8 cellular contexts compared by ENCODE assay signal in the genomic region with DNA sequence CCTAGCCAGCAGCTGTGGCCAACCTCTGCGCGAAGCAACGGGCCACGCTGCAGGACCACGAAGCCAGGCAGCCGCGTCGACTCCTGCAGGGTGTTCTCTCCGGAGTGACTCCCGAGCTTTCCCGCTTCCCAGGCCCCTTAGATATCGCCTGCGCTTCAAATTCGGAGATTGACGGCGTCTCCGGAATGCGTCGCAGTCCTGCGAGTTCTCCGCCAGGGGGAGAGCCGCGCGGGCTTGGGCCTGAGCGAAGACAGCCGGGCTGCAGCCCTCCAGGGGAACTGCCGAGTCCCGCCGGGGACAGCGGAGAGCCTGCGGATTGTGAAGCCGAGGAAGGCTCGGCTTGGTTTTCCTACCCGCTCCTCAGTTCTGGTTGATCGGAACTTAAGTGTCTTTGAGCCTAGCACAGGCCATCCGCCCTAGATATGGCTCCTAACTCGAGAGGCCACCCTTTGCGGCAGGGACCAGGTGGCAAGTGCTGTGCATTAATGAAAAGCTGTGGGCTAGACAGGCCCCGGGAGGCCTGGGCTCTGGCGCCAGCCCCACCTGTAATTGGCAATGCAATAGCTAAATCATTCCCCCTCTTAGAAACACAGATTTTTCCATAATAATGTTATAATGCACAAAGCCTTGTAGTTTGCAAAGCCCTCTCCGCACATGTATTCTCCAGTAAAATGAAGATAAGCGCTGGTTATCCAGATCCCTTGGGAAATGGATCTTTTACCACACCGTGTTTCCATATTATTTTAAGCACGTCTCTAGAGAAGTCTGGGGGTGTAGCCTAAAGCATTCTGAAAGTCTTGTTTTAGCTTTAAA. TPM values are rescaled to one million over a fixed set of nuclear protein-coding genes. Genes with fewer than 3 reads are reported as not detected.
DNase-seq lines count a peak whose midpoint lies in the region; ATAC-seq, FAIRE-seq and TF ChIP-seq lines count a peak whose summit lies in the region.

No MANE protein-coding gene starts in this region.

- H3K4me2 ChIP-seq in keratinocyte (ENCODE audit: control insufficient read depth, extremely low read depth, insufficient read depth, low read depth, low read length): peak overlapping the region; percentile 95

- POLR2A ChIA-PET in A673 (lab: Charles Lee; ENCODE audit: low non-redundant PET): no interaction called here

- peaks cover 6% of the 10 kb centered on the region for H3K4me1 ChIP-seq in A673 (ENCODE audit: insufficient read depth, low read length, poor library complexity, severe bottlenecking)
- H3K4me1 ChIP-seq in keratinocyte (ENCODE audit: control insufficient read depth, extremely low read depth, insufficient read depth, low read length): peaks cover 27% of the 10 kb centered on the region

- peak overlapping the region; percentile 51 for H3K9ac ChIP-seq in keratinocyte (ENCODE audit: control insufficient read depth, extremely low read depth, insufficient read depth, low read length)

- dilution Hi-C loops in keratinocyte (cut with MboI; ENCODE audit: extremely low pct_ligation_motif_present, low sequenced_read_pairs): no loop called here

- H3K36me3 ChIP-seq in A673 (ENCODE audit: insufficient read depth, low read length, poor library complexity, severe bottlenecking): no peaks in the 10 kb centered on the region
- H3K36me3 ChIP-seq in keratinocyte (ENCODE audit: control insufficient read depth in 2 of 2, extremely low read depth in 1 of 2, insufficient read depth in 2 of 2, low read length in 2 of 2): no peaks in the 10 kb centered on the region

- peak; percentile 95 for DNase-seq in A673 (ENCODE audit: low spot score)
- peak; percentile 88 for DNase-seq in NCI-H2171 (lab: John Stamatoyannopoulos, UW)
- peak; percentile 21 for DNase-seq in activated CD4-positive, CD25-positive, alpha-beta regulatory T cell treated with anti-CD3 and anti-CD28 coated beads, Interleukin-2, amount 50 U/mL, for 16 hours (ENCODE audit: low read depth, low spot score)
- DNase-seq in cerebellar cortex (ENCODE audit: low spot score): peak; percentile 84
- peak; percentile 15 for DNase-seq in keratinocyte (ENCODE audit: low read depth, low spot score)
- peak; percentile 68 for DNase-seq in stimulated activated CD4-positive, alpha-beta T cell treated with anti-CD3 and anti-CD28 coated beads, Interleukin-12 subunit alpha, Interleukin-12 subunit beta, amount 100 ng/mL, for 4 hours

- no peaks in the 10 kb centered on the region for H3K9me3 ChIP-seq in A673 (ENCODE audit: low read depth, low read length, poor library complexity, severe bottlenecking)
- H3K9me3 ChIP-seq in keratinocyte (ENCODE audit: control insufficient read depth, low read depth, low read length): no peaks in the 10 kb centered on the region

- peaks cover 36% of the 10 kb centered on the region for H3K27me3 ChIP-seq in A673 (replicated peaks; ENCODE audit: insufficient read depth, low read depth, low read length, poor library complexity)
- H3K27me3 ChIP-seq in keratinocyte (ENCODE audit: control insufficient read depth, extremely low read depth, insufficient read depth, low read length): peaks cover 9% of the 10 kb centered on the region

- no peaks in the 10 kb centered on the region for H3K79me2 ChIP-seq in keratinocyte (ENCODE audit: control insufficient read depth, insufficient read depth, low read length)

- ATAC-seq in GM18861 (IDR thresholded peaks at IDR 0.05; ENCODE audit: unreplicated experiment): peak; percentile 93
- ATAC-seq in HG03103 (IDR thresholded peaks at IDR 0.05; ENCODE audit: low read depth, unreplicated experiment): peak; percentile 95

- intact Hi-C loops in A673 (cut with micrococcal nuclease; ENCODE audit: unreplicated experiment): loop anchor here (2.0 to 10.0 kb wide), 6 partner anchors 84 to 249 kb away; no protein-coding TSS in a partner anchor

- TF ChIP-seq CTCF in A673 (conservative IDR thresholded peaks at IDR 0.05; ENCODE audit: low read depth, low read length) (peak; percentile 92), keratinocyte (optimal IDR thresholded peaks at IDR 0.05 in 1 of 3, IDR thresholded peaks at IDR 0.05 in 1 of 3, conservative IDR thresholded peaks at IDR 0.05 in 1 of 3; ENCODE audit: extremely low read depth in 1 of 3, insufficient read depth in 2 of 3, low read length in 3 of 3) (peak; percentile 71 to 94 (median 72))

- peak overlapping the region; percentile 54 for H3K4me3 ChIP-seq in A673 (ENCODE audit: low read depth, low read length, poor library complexity, severe bottlenecking)
- peak overlapping the region; percentile 57 to 71 (median 68) for H3K4me3 ChIP-seq in keratinocyte (ENCODE audit: control insufficient read depth in 2 of 3, extremely low read depth in 1 of 3, insufficient read depth in 2 of 3, low read depth in 1 of 3, low read length in 3 of 3)

- no peaks in the 10 kb centered on the region for H3K9me1 ChIP-seq in keratinocyte (ENCODE audit: control insufficient read depth, extremely low read depth, insufficient read depth, low read length)

- H3K27ac ChIP-seq in A673 (ENCODE audit: low read depth, low read length, poor library complexity, severe bottlenecking): no peak overlapping the region
- no peak overlapping the region for H3K27ac ChIP-seq in keratinocyte (ENCODE audit: control insufficient read depth, insufficient read depth, low read length)

- BruUV-seq in A673 (replicated peaks; lab: Mats Ljungman, UMichigan): no TSS peak

- FAIRE-seq in keratinocyte (lab: Jason Lieb, UNC): peak; percentile 58

- peak overlapping the region; percentile 93 for H2AFZ ChIP-seq in keratinocyte (ENCODE audit: control insufficient read depth, low read length)

- CTCF ChIA-PET in A673 (lab: Charles Lee): interaction anchor here (1.0 to 1.4 kb wide), 4 partner anchors 130 to 258 kb away, joined by 3 to 5 read pairs (median 4); no protein-coding TSS in a partner anchor

- H4K20me1 ChIP-seq in keratinocyte (ENCODE audit: control insufficient read depth, extremely low read depth, insufficient read depth, low read length): no peaks in the 10 kb centered on the region

RNA-seq across cellular contexts. Expression of a gene that starts 0.9 kb away (rescaled TPM):
- 0.13 and 0.15 TPM in 2 replicates for total RNA-seq in A673 (2021)
- 0.66 to 0.89 TPM (median 0.89 TPM) in 3 replicates for polyA plus RNA-seq in keratinocyte
- polyA plus RNA-seq in keratinocyte (2011; ENCODE audit: low read depth): 0.85 TPM
- 0.45 and 0.90 TPM in 2 replicates for polyA plus RNA-seq in keratinocyte (2011; cell fraction: cytosol; rRNA removed)
- polyA plus RNA-seq in keratinocyte (2011; cell fraction: nucleus; rRNA removed): 1.0 and 1.8 TPM in 2 replicates
- 0.35 and 0.94 TPM in 2 replicates for polyA plus RNA-seq in keratinocyte (2012; ENCODE audit: low replicate concordance)
- 0.96 to 2.7 TPM (median 2.0 TPM) in 3 replicates for polyA minus RNA-seq in keratinocyte
- 0.77 TPM for polyA minus RNA-seq in keratinocyte (2011; cell fraction: cytosol; rRNA and poly(A)+ RNA removed)
- 1.2 and 5.0 TPM in 2 replicates for polyA minus RNA-seq in keratinocyte (2011; cell fraction: nucleus; rRNA and poly(A)+ RNA removed)

Comparison
In these comparisons a context has a peak if more than half of its experiments do, and no peak if none do; other contexts are left out.
1. DNase-seq: peak in every context shown above with its lines; median percentile 95 in A673; 88 in NCI-H2171; 84 in cerebellar cortex; 68 in stimulated activated CD4-positive, alpha-beta T cell treated with anti-CD3 and anti-CD28 coated beads, Interleukin-12 subunit alpha, Interleukin-12 subunit beta, amount 100 ng/mL, for 4 hours; 21 in activated CD4-positive, CD25-positive, alpha-beta regulatory T cell treated with anti-CD3 and anti-CD28 coated beads, Interleukin-2, amount 50 U/mL, for 16 hours; 15 in keratinocyte.